Comparison of ENCODE assay signal across 19 cellular contexts in the genomic region with DNA sequence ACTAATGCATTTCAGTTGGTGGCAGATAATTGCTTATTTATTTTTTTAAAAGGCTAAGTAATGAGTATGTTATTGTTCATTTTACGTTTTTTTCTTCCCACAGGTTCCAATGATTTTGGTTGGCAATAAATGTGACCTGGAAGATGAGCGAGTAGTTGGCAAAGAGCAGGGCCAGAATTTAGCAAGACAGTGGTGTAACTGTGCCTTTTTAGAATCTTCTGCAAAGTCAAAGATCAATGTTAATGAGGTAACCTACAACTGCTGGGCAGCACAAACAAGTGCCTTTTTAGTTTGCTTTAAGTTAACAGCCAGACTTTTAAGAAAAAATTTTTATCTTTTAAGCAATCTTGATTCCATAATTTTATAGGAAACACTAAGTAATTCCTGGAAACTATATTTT. TPM values are rescaled to one million over a fixed set of nuclear protein-coding genes. Genes with fewer than 3 reads are reported as not detected.
"Had no signal": no experiment of that assay in that cellular context is flagged by ENCODE, and none has a peak within 500 bp of the region (broad histone marks: within the 10 kb centered on the region; RNA-seq: fewer than 3 reads in every experiment).

No MANE protein-coding gene starts in this region.

- H3K4me1 Mint-ChIP-seq: endodermal cell had no signal

- FAIRE-seq: bronchial epithelial cell, islet of Langerhans had no signal

- H3K4me1 ChIP-seq: ascending aorta, testis had no signal

- H3K27me3 ChIP-seq: ascending aorta, dorsolateral prefrontal cortex, gastroesophageal sphincter, left lung, testis, upper lobe of right lung had no signal

- DNase-seq: activated gamma-delta T cell treated with Interleukin-2 at 50 U/mL for 16 hours; activated T-cell treated with anti-CD3 and anti-CD28 coated beads, Interleukin-2, amount 50 U/mL, for 4 hours; dorsolateral prefrontal cortex; endodermal cell; left lung; mesenchymal stem cell; natural killer cell; SIG-M5; stimulated activated CD4-positive, alpha-beta T cell treated with anti-CD3 and anti-CD28 coated beads, Interleukin-15, amount 100 ng/mL, for 24 hours; stimulated activated CD4-positive, alpha-beta T cell treated with anti-CD3 and anti-CD28 coated beads, Interleukin-4, amount 100 ng/mL, for 1 hour; stimulated activated naive CD8-positive, alpha-beta T cell treated with anti-CD3 and anti-CD28 coated beads, Interleukin-15, Interleukin-2, amounts not matched to agents 100 U/mL and 50 U/mL, for 24 hours; testis; upper lobe of right lung; WERI-Rb-1 had no signal

- H3K4me3 ChIP-seq: ascending aorta, dorsolateral prefrontal cortex, gastroesophageal sphincter, left lung, testis, upper lobe of right lung had no signal

- H3K9me3 Mint-ChIP-seq: activated T-cell treated with anti-CD3 and anti-CD28 coated beads, Interleukin-2, amount 50 U/mL, for 4 hours; endodermal cell; natural killer cell; T-helper 1 cell treated with Interleukin-12 subunit alpha and Interleukin-12 subunit beta and Interleukin-4 antibody, amounts not matched to agents 30 μg/mL and 1 μg/mL, for 36 hours had no signal

- ATAC-seq: gastroesophageal sphincter, natural killer cell had no signal

- H3K27ac Mint-ChIP-seq: endodermal cell; T-helper 1 cell treated with Interleukin-12 subunit alpha and Interleukin-12 subunit beta and Interleukin-4 antibody, amounts not matched to agents 30 μg/mL and 1 μg/mL, for 36 hours had no signal

- H3K27ac ChIP-seq: ascending aorta, dorsolateral prefrontal cortex, gastroesophageal sphincter, left lung, testis, upper lobe of right lung, WERI-Rb-1 had no signal

- H3K9me3 ChIP-seq: ascending aorta, gastroesophageal sphincter, left lung, testis, upper lobe of right lung had no signal

- H3K4me3 Mint-ChIP-seq: activated T-cell treated with anti-CD3 and anti-CD28 coated beads, Interleukin-2, amount 50 U/mL, for 4 hours; endodermal cell; natural killer cell; T-helper 1 cell treated with Interleukin-12 subunit alpha and Interleukin-12 subunit beta and Interleukin-4 antibody, amounts not matched to agents 30 μg/mL and 1 μg/mL, for 36 hours had no signal

RNA-seq across cellular contexts. Expression of gene INKA2, which starts 35.0 kb away (rescaled TPM):
- total RNA-seq: ascending aorta had no signal
